ENCODE assay signal across 1 cellular context in genomic region chr9:120875954-120876841, GRCh38.
TF ChIP-seq lines count a peak whose summit lies in the region.

No MANE protein-coding gene starts in this region.

TF ChIP-seq in HepG2, 621 proteins besides CTCF, POLR2A, EP300 and RAD21 (continued from another document and continues in another):
- peak; percentile 35 for TF ChIP-seq BCL3 (CRISPR knock-in tag; IDR thresholded peaks at IDR 0.05)
- no peak for TF ChIP-seq NFE2 (CRISPR knock-in tag; IDR thresholded peaks at IDR 0.05)
- no peak for TF ChIP-seq DR1 (CRISPR knock-in tag; IDR thresholded peaks at IDR 0.05)
- no peak for TF ChIP-seq ZNF619 (CRISPR knock-in tag; IDR thresholded peaks at IDR 0.05)
- TF ChIP-seq JUNB (CRISPR knock-in tag; IDR thresholded peaks at IDR 0.05; ENCODE audit: borderline replicate concordance) = peak; percentile 33; the same call in 1 of the 2 replicates
- TF ChIP-seq ZMYM2 (CRISPR knock-in tag; IDR thresholded peaks at IDR 0.05) = no peak
- no peak for TF ChIP-seq NCOA2 (CRISPR knock-in tag; IDR thresholded peaks at IDR 0.05)
- TF ChIP-seq ZNF703 (CRISPR knock-in tag; IDR thresholded peaks at IDR 0.05; ENCODE audit: borderline replicate concordance) = no peak
- TF ChIP-seq NR3C1 (CRISPR knock-in tag; IDR thresholded peaks at IDR 0.05) = no peak
- TF ChIP-seq ZNF740 (CRISPR knock-in tag; IDR thresholded peaks at IDR 0.05) = peak; percentile 28
- no peak for TF ChIP-seq ELK4 (CRISPR knock-in tag; IDR thresholded peaks at IDR 0.05; ENCODE audit: borderline replicate concordance)
- TF ChIP-seq NFYB (CRISPR knock-in tag; IDR thresholded peaks at IDR 0.05) = peak; percentile 81
- TF ChIP-seq ZFP90 (CRISPR knock-in tag; IDR thresholded peaks at IDR 0.05; ENCODE audit: borderline replicate concordance) = no peak
- no peak for TF ChIP-seq GPBP1L1 (CRISPR knock-in tag; IDR thresholded peaks at IDR 0.05)
- TF ChIP-seq ZNF431 (CRISPR knock-in tag; IDR thresholded peaks at IDR 0.05; ENCODE audit: borderline replicate concordance, low read depth) = 0 out of 2 replicates have a peak, but pooled peaks have one; percentile 53
- no peak for TF ChIP-seq BCL6 (CRISPR knock-in tag; IDR thresholded peaks at IDR 0.05)
- TF ChIP-seq GLI4 (CRISPR knock-in tag; IDR thresholded peaks at IDR 0.05; ENCODE audit: borderline replicate concordance) = no peak
- TF ChIP-seq HOXA7 (CRISPR knock-in tag; IDR thresholded peaks at IDR 0.05) = no peak
- TF ChIP-seq HMGXB4 (CRISPR knock-in tag; IDR thresholded peaks at IDR 0.05; ENCODE audit: borderline replicate concordance in 1 of 2, low read depth in 1 of 2) = 0 out of 4 replicates have a peak, but pooled peaks of 1 of the 2 experiments have one; percentile 13
- no peak for TF ChIP-seq ZNF143 (CRISPR knock-in tag; IDR thresholded peaks at IDR 0.05)
- no peak for TF ChIP-seq MIXL1 (CRISPR knock-in tag; IDR thresholded peaks at IDR 0.05)
- no peak for TF ChIP-seq ZBTB3 (CRISPR knock-in tag; IDR thresholded peaks at IDR 0.05; ENCODE audit: borderline replicate concordance, low read depth)
- TF ChIP-seq ZNF503 (CRISPR knock-in tag; IDR thresholded peaks at IDR 0.05) = no peak
- peak; percentile 60; the same call in 1 of the 2 replicates for TF ChIP-seq ZSCAN31 (CRISPR knock-in tag; IDR thresholded peaks at IDR 0.05; ENCODE audit: low read depth)
- TF ChIP-seq SALL2 (CRISPR knock-in tag; IDR thresholded peaks at IDR 0.05) = no peak
- no peak for TF ChIP-seq TOE1 (CRISPR knock-in tag; IDR thresholded peaks at IDR 0.05)
- peak; percentile 47; the same call in 1 of the 2 replicates for TF ChIP-seq HIC2 (CRISPR knock-in tag; IDR thresholded peaks at IDR 0.05; ENCODE audit: low read depth)
- no peak; the same call in 1 of the 2 replicates for TF ChIP-seq NCOR1 (IDR thresholded peaks at IDR 0.05; ENCODE audit: borderline replicate concordance, low read length)
- TF ChIP-seq FOXP1 (IDR thresholded peaks at IDR 0.05) = no peak
- TF ChIP-seq FOXP1 (CRISPR knock-in tag; IDR thresholded peaks at IDR 0.05) = no peak
- TF ChIP-seq ZNF414 (CRISPR knock-in tag; IDR thresholded peaks at IDR 0.05) = no peak
- TF ChIP-seq ZFY (CRISPR knock-in tag; IDR thresholded peaks at IDR 0.05) = peak; percentile 72
- TF ChIP-seq KLF11 (CRISPR knock-in tag; IDR thresholded peaks at IDR 0.05) = no peak
- no peak for TF ChIP-seq ZNF484 (CRISPR knock-in tag; IDR thresholded peaks at IDR 0.05; ENCODE audit: borderline replicate concordance, low read depth)
- no peak; the same call in 1 of the 2 replicates for TF ChIP-seq ZNF512B (CRISPR knock-in tag; IDR thresholded peaks at IDR 0.05; ENCODE audit: borderline replicate concordance)
- peak; percentile 65; the same call in 1 of the 2 replicates for TF ChIP-seq ZFP91 (CRISPR knock-in tag; IDR thresholded peaks at IDR 0.05; ENCODE audit: borderline replicate concordance)
- no peak for TF ChIP-seq NCOA5 (CRISPR knock-in tag; IDR thresholded peaks at IDR 0.05)
- TF ChIP-seq FOXO1 (CRISPR knock-in tag; IDR thresholded peaks at IDR 0.05) = no peak
- TF ChIP-seq STAT6 (CRISPR knock-in tag; IDR thresholded peaks at IDR 0.05; ENCODE audit: borderline replicate concordance) = no peak
- TF ChIP-seq PLRG1 (conservative IDR thresholded peaks at IDR 0.05) = no peak
